ENCODE assay signal across 8 cellular contexts in genomic region chr12:63668028-63668799, GRCh38. TPM values are rescaled to one million over a fixed set of nuclear protein-coding genes. Genes with fewer than 3 reads are reported as not detected.
DNase-seq lines count a peak whose midpoint lies in the region; ATAC-seq, FAIRE-seq and TF ChIP-seq lines count a peak whose summit lies in the region.

Gene DPY19L2 (minus strand): TSS chr12:63668493. CDS start chr12:63668393, 100 bp downstream.

- POLR2A ChIA-PET in A549 (lab: Yijun Ruan, JAX), result no interaction called here

- peak within 1 kb of the TSS; percentile 92 for H3K4me2 ChIP-seq in A549

- CTCF ChIA-PET in A549 (lab: Yijun Ruan, JAX), result interaction anchor here (1.7 kb wide), 1 partner anchor 134 kb away, joined by 7 read pairs; no protein-coding TSS in a partner anchor

- H3K4me3 ChIP-seq in A549 (peak within 1 kb of the TSS; percentile 74), RWPE2 (ENCODE audit: severe bottlenecking) (peak within 1 kb of the TSS; percentile 65), heart right ventricle (peak within 1 kb of the TSS; percentile 54 to 75 (median 74)), pancreas (peak within 1 kb of the TSS; percentile 38 to 80 (median 52))

- H3K4me1 Mint-ChIP-seq in type B pancreatic cell (ENCODE audit: unreplicated experiment), result peaks cover 18% of the 10 kb centered on the region

- peak within 1 kb of the TSS; percentile 88 for H3K4me3 Mint-ChIP-seq in type B pancreatic cell

- no peak for TF ChIP-seq CTCF in A549 (IDR thresholded peaks at IDR 0.05)
- no peak for TF ChIP-seq CTCF in RWPE2 (IDR thresholded peaks at IDR 0.05; ENCODE audit: poor library complexity, severe bottlenecking)
- no peak for TF ChIP-seq CTCF in heart right ventricle (IDR thresholded peaks at IDR 0.05)
- no peak for TF ChIP-seq CTCF in pancreas (IDR thresholded peaks at IDR 0.05)
- no peak for TF ChIP-seq CTCF in type B pancreatic cell (conservative IDR thresholded peaks at IDR 0.05)

- H3K36me3 ChIP-seq in RWPE2 (ENCODE audit: low read depth) (no peaks in the 10 kb centered on the region), heart right ventricle (no peaks in the 10 kb centered on the region), pancreas (no peaks in the 10 kb centered on the region)

- TF ChIP-seq EP300 in A549 (IDR thresholded peaks at IDR 0.05), result no peak

- TF ChIP-seq RAD21 in A549 (conservative IDR thresholded peaks at IDR 0.05 in 1 of 2, IDR thresholded peaks at IDR 0.05 in 1 of 2), result no peak

- ATAC-seq in A549 (peak; percentile 96), GM18870 (IDR thresholded peaks at IDR 0.05; ENCODE audit: unreplicated experiment) (peak; percentile 50), RWPE2 (ENCODE audit: low read depth) (peak; percentile 79), heart right ventricle (peak; percentile 95 to 99 (median 97)), pancreas (peak; percentile 82 to 94 (median 90))

- no peaks in the 10 kb centered on the region for H3K36me3 Mint-ChIP-seq in type B pancreatic cell

- WGBS in A549 (ENCODE audit: missing lambda C conversion rate), result under 1% methylated on average over 44 of the region's 56 CpGs
- 0 to 1% methylated on average over 55 to 56 of the region's 56 CpGs for WGBS in heart right ventricle, 2 donors
- 0% methylated on average over 56 of the region's 56 CpGs for WGBS in pancreas, 2 donors

- peaks cover 7% of the 10 kb centered on the region; the same call in 1 of the 3 replicates for H3K4me1 ChIP-seq in A549
- H3K4me1 ChIP-seq in RWPE2 (ENCODE audit: insufficient read depth, poor library complexity, severe bottlenecking), result no peaks in the 10 kb centered on the region
- peaks cover 0 to 8% (median 0%) of the 10 kb centered on the region in 9 donors for H3K4me1 ChIP-seq in heart right ventricle
- no peaks in the 10 kb centered on the region for H3K4me1 ChIP-seq in pancreas

- TF ChIP-seq POLR2A in A549 (IDR thresholded peaks at IDR 0.05; ENCODE audit: low read length), result no peak; the same call in none of the 2 replicates

- peaks cover 32% of the 10 kb centered on the region for H3K27me3 Mint-ChIP-seq in type B pancreatic cell

- no peaks in the 10 kb centered on the region for H3K9me3 Mint-ChIP-seq in type B pancreatic cell

- H3K9me3 ChIP-seq in A549, result no peaks in the 10 kb centered on the region
- H3K9me3 ChIP-seq in RWPE2 (ENCODE audit: severe bottlenecking), result no peaks in the 10 kb centered on the region
- no peaks in the 10 kb centered on the region for H3K9me3 ChIP-seq in heart right ventricle
- H3K9me3 ChIP-seq in pancreas, result no peaks in the 10 kb centered on the region

- H3K27me3 ChIP-seq in RWPE2 (ENCODE audit: insufficient read depth, poor library complexity, severe bottlenecking), result peaks cover 4% of the 10 kb centered on the region
- peaks cover 0 to 14% (median 0%) of the 10 kb centered on the region in 7 donors for H3K27me3 ChIP-seq in heart right ventricle
- H3K27me3 ChIP-seq in pancreas, result no peaks in the 10 kb centered on the region

- H3K27ac ChIP-seq in A549, result peak within 1 kb of the TSS; percentile 76 to 91
- peak within 1 kb of the TSS; percentile 27 for H3K27ac ChIP-seq in RWPE2 (ENCODE audit: poor library complexity, severe bottlenecking)
- H3K27ac ChIP-seq in heart right ventricle, result peak within 1 kb of the TSS; percentile 76 to 96 (median 94)
- peak within 1 kb of the TSS; percentile 13 to 69 (median 55) for H3K27ac ChIP-seq in pancreas

- H3K27ac Mint-ChIP-seq in type B pancreatic cell, result peak within 1 kb of the TSS; percentile 50

- intact Hi-C loops in heart right ventricle (cut with DNase I) (loop anchor here in 2 of 10 donors (10.0 kb wide), 2 partner anchors 127 to 563 kb away; no protein-coding TSS in a partner anchor), pancreas (cut with DNase I) (no loop called here)

- no peak for FAIRE-seq in A549 (lab: Jason Lieb, UNC)
- no peak for FAIRE-seq in pancreas (lab: Jason Lieb, UNC)

- DNase-seq in A549 (ENCODE audit: low read depth in 1 of 2, low spot score in 1 of 2), result peak; percentile 40 to 91
- DNase-seq in HS-27A (ENCODE audit: low read depth), result peak; percentile 53
- peak; percentile 60 for DNase-seq in RWPE2 (ENCODE audit: low spot score)
- DNase-seq in amniotic epithelial cell (ENCODE audit: low read depth), result peak; percentile 44
- DNase-seq in heart right ventricle, result peak; percentile 82 to 83
- peak; percentile 68 to 89 (median 71) for DNase-seq in pancreas
- DNase-seq in type B pancreatic cell (ENCODE audit: extremely low spot score, unreplicated experiment), result peak; percentile 85

TF ChIP-seq in A549, 52 proteins besides CTCF, POLR2A, EP300 and RAD21 (continues in another document):
- TF ChIP-seq E2F6 (IDR thresholded peaks at IDR 0.05; ENCODE audit: borderline replicate concordance, low read depth) (peak; percentile 94), POLR2AphosphoS2 (conservative IDR thresholded peaks at IDR 0.05; ENCODE audit: low read length) (no peak), KDM1A (IDR thresholded peaks at IDR 0.05; ENCODE audit: low read depth) (no peak), SMC3 (IDR thresholded peaks at IDR 0.05) (no peak), HDAC2 (IDR thresholded peaks at IDR 0.05) (no peak; the same call in 1 of the 2 replicates), HOXB5 (CRISPR knock-in tag; IDR thresholded peaks at IDR 0.05) (no peak), FOSB (CRISPR knock-in tag; IDR thresholded peaks at IDR 0.05) (no peak), RFX5 (IDR thresholded peaks at IDR 0.05) (no peak), FOSL2 (IDR thresholded peaks at IDR 0.05) (no peak), FOSL2 (CRISPR knock-in tag; IDR thresholded peaks at IDR 0.05) (no peak), CHD4 (IDR thresholded peaks at IDR 0.05; ENCODE audit: borderline replicate concordance) (no peak), HOXB13 (CRISPR knock-in tag; IDR thresholded peaks at IDR 0.05; ENCODE audit: low read depth) (no peak), REST (IDR thresholded peaks at IDR 0.05) (no peak), MAFK (IDR thresholded peaks at IDR 0.05; ENCODE audit: partially characterized antibody) (no peak), CEBPB (IDR thresholded peaks at IDR 0.05) (no peak), CBX2 (IDR thresholded peaks at IDR 0.05; ENCODE audit: borderline replicate concordance, low read depth) (no peak), ESRRA (IDR thresholded peaks at IDR 0.05; ENCODE audit: borderline replicate concordance, low read length) (no peak), BHLHE40 (IDR thresholded peaks at IDR 0.05; ENCODE audit: low read depth, low read length) (peak; percentile 72), JUNB (IDR thresholded peaks at IDR 0.05) (no peak), ZNF302 (CRISPR knock-in tag; IDR thresholded peaks at IDR 0.05) (no peak), RCOR1 (IDR thresholded peaks at IDR 0.05; ENCODE audit: low read depth, low read length) (no peak)
- TF ChIP-seq, protein P1, sequence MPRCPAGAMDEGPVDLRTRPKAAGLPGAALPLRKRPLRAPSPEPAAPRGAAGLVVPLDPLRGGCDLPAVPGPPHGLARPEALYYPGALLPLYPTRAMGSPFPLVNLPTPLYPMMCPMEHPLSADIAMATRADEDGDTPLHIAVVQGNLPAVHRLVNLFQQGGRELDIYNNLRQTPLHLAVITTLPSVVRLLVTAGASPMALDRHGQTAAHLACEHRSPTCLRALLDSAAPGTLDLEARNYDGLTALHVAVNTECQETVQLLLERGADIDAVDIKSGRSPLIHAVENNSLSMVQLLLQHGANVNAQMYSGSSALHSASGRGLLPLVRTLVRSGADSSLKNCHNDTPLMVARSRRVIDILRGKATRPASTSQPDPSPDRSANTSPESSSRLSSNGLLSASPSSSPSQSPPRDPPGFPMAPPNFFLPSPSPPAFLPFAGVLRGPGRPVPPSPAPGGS (IDR thresholded peaks at IDR 0.05), result 0 out of 3 replicates have a peak, but pooled peaks have one; percentile 37

RNA-seq across cellular contexts. Expression of gene DPY19L2, which starts in this region (rescaled TPM):
- 3.5 and 5.8 TPM in 2 replicates for polyA plus RNA-seq in A549 (2011; rRNA removed)
- 0.79 and 1.0 TPM in 2 replicates for polyA plus RNA-seq in A549 (2012; cell fraction: cytosol; rRNA removed)
- 3.7 and 5.3 TPM in 2 replicates for polyA plus RNA-seq in A549 (2012; cell fraction: nucleus; rRNA removed)
- polyA plus RNA-seq in A549 (2017; fragmentation: RNase III; extraction: RNeasy Plus Mini Kit Qiagen cat#74134 plus additional on column Dnase treatment), result 3.7 to 3.9 TPM (median 3.9 TPM) in 3 replicates
- polyA minus RNA-seq in A549 (2011; rRNA and poly(A)+ RNA removed), result 1.3 and 1.9 TPM in 2 replicates
- total RNA-seq in heart right ventricle, result 10 to 100 TPM; 29.4 to 58.8 (median 47.4) TPM
- 100 to 1,000 TPM in 1 of 2 donors, 10 to 100 TPM in 1; 10.7 to 171 TPM for polyA plus RNA-seq in heart right ventricle
- 1 to 10 TPM; 1.8 to 3.4 (median 2.2) TPM for total RNA-seq in pancreas
- polyA plus RNA-seq in pancreas, result 10 to 100 TPM in 1 of 2 donors, 1 to 10 TPM in 1; 6.6 to 13.8 TPM
- 9.3 and 25.0 TPM in 2 replicates for total RNA-seq in type B pancreatic cell (ENCODE audit: low replicate concordance)

Comparison
In these comparisons a context has a peak if more than half of its experiments do, and no peak if none do; other contexts are left out.
1. Peak in every context shown above with its lines: DNase-seq, ATAC-seq, H3K4me3 ChIP-seq and H3K27ac ChIP-seq.
2. H3K27ac ChIP-seq: peak in every context shown above with its lines; median percentile 94 in heart right ventricle; 84 in A549; 55 in pancreas; 27 in RWPE2.